8 cellular contexts compared by ENCODE assay signal in the genomic region with DNA sequence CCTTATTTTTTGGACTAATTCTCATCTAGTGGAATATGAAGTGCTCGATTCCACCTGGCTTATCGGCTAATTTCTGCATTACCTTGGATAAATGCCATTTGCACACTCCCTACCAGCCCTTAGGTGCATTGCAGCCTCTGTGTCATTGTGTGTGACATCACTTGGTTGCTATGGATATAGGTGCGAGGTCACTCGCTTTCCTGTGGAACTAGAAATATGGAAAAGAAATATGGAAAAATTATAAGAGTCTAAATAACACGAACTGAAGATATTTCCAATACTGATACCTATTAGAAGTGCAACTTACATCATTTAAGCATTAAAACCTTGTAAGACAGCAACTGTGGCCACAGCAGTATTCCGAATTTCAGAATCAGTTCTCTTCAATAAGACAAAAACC.
DNase-seq lines count a peak whose midpoint lies in the region; ATAC-seq lines count a peak whose summit lies in the region.

No MANE protein-coding gene starts in this region.

- H3K4me3 ChIP-seq in muscle layer of colon (ENCODE audit: low read depth in 1 of 2, low read length in 2 of 2) = peak overlapping the region in 1 of 2 donors; percentile 99

- H3K4me1 ChIP-seq in muscle layer of colon (ENCODE audit: insufficient read depth, low read length) = peaks cover 50% of the 10 kb centered on the region

- H3K27ac ChIP-seq in caudate nucleus (ENCODE audit: low read depth, low read length) = peak overlapping the region; percentile 100
- H3K27ac ChIP-seq in muscle layer of colon (ENCODE audit: low read depth, low read length) = no peak overlapping the region

- peak; percentile 49 to 59 for DNase-seq in NCI-H524 (lab: John Stamatoyannopoulos, UW)
- no peak for DNase-seq in NCI-H524 treated with DMSO at 0.1 percent for 48 hours (lab: John Stamatoyannopoulos, UW)
- DNase-seq in NCI-H2081 treated with DMSO at 0.1 percent for 48 hours (lab: John Stamatoyannopoulos, UW) = peak; percentile 34
- DNase-seq in caudate nucleus (lab: John Stamatoyannopoulos, UW) = peak in 1 of 61 donors; percentile 38
- no peak for DNase-seq in stimulated activated CD4-positive, alpha-beta T cell treated with anti-CD3 and anti-CD28 coated beads, Interleukin-4, amount 100 ng/mL, for 4 hours

- H3K9me3 ChIP-seq in muscle layer of colon (ENCODE audit: low read length) = no peaks in the 10 kb centered on the region

- no peak for ATAC-seq in GM18861 (IDR thresholded peaks at IDR 0.05; ENCODE audit: unreplicated experiment)
- ATAC-seq in HG02970 (IDR thresholded peaks at IDR 0.05; ENCODE audit: low FRiP score, unreplicated experiment) = no peak

- H3K9ac ChIP-seq in muscle layer of colon (ENCODE audit: low read length) = peak overlapping the region; percentile 89

- peaks cover 6% of the 10 kb centered on the region for H3K36me3 ChIP-seq in muscle layer of colon (ENCODE audit: insufficient read depth, low read length)

- H3K27me3 ChIP-seq in muscle layer of colon (ENCODE audit: control insufficient read depth in 1 of 2, insufficient read depth in 2 of 2, low read length in 2 of 2) = no peaks in the 10 kb centered on the region

Comparison
In these comparisons a context has a peak if more than half of its experiments do, and no peak if none do; other contexts are left out.
1. DNase-seq: peak in NCI-H524 (2 of 2) and NCI-H2081 treated with DMSO at 0.1 percent for 48 hours (single experiment); none in NCI-H524 treated with DMSO at 0.1 percent for 48 hours (single experiment) and stimulated activated CD4-positive, alpha-beta T cell treated with anti-CD3 and anti-CD28 coated beads, Interleukin-4, amount 100 ng/mL, for 4 hours (0 of 2).